Comparison of ENCODE assay signal across 9 cellular contexts in genomic region chr4:81030617-81031388, GRCh38.
DNase-seq lines count a peak whose midpoint lies in the region; ATAC-seq lines count a peak whose summit lies in the region.
"Had no signal": no experiment of that assay in that cellular context is flagged by ENCODE, and none has a peak within 500 bp of the region (broad histone marks: within the 10 kb centered on the region; RNA-seq: fewer than 3 reads in every experiment).

BMP3 (plus strand) TSS chr4:81030708; CDS start chr4:81031285, 577 bp downstream.

- no peak within 1 kb of the TSS for H3K27ac ChIP-seq in effector memory CD4-positive, alpha-beta T cell (ENCODE audit: insufficient read depth, low read length, poor library complexity, severe bottlenecking)
- peak within 1 kb of the TSS; percentile 85 for H3K27ac ChIP-seq in muscle layer of colon (ENCODE audit: low read depth, low read length)

- no peak for ATAC-seq in GM19328 (IDR thresholded peaks at IDR 0.05; ENCODE audit: unreplicated experiment)

- H3K4me3 ChIP-seq in NT2/D1 (ENCODE audit: insufficient read length, low read depth) (peak within 1 kb of the TSS; percentile 57), muscle layer of colon (ENCODE audit: low read depth in 1 of 2, low read length in 2 of 2) (peak within 1 kb of the TSS; percentile 71 to 81)
- peak within 1 kb of the TSS; percentile 30 for H3K4me3 ChIP-seq in effector memory CD4-positive, alpha-beta T cell (ENCODE audit: insufficient read depth, low read depth, low read length, poor library complexity, severe bottlenecking)

- no peaks in the 10 kb centered on the region for H3K4me1 ChIP-seq in NT2/D1 (ENCODE audit: insufficient read depth, insufficient read length)
- peaks cover 3% of the 10 kb centered on the region for H3K4me1 ChIP-seq in effector memory CD4-positive, alpha-beta T cell (ENCODE audit: control insufficient read depth, insufficient read depth, low read length, poor library complexity, severe bottlenecking)
- peaks cover 10% of the 10 kb centered on the region for H3K4me1 ChIP-seq in muscle layer of colon (ENCODE audit: insufficient read depth, low read length)

- DNase-seq in NCI-H2227 (lab: John Stamatoyannopoulos, UW; ENCODE audit: unreplicated experiment), result peak; percentile 65
- DNase-seq in NCI-H2227 treated with DMSO at 0.1 percent for 48 hours (lab: John Stamatoyannopoulos, UW), result no peak
- DNase-seq in NT2/D1 (ENCODE audit: low read depth, low spot score), result no peak
- no peak for DNase-seq in effector memory CD4-positive, alpha-beta T cell
- no peak for DNase-seq in pons (ENCODE audit: low spot score)
- DNase-seq in inferior parietal cortex (ENCODE audit: extremely low spot score), result no peak
- DNase-seq: DND-41 had no signal

- H3K9ac ChIP-seq in NT2/D1 (ENCODE audit: insufficient read length, low read depth), result peak within 1 kb of the TSS; percentile 64
- H3K9ac ChIP-seq in muscle layer of colon (ENCODE audit: low read length), result peak within 1 kb of the TSS; percentile 28

- no peaks in the 10 kb centered on the region for H3K9me3 ChIP-seq in NT2/D1 (ENCODE audit: insufficient read depth, low read length)
- no peaks in the 10 kb centered on the region for H3K9me3 ChIP-seq in effector memory CD4-positive, alpha-beta T cell (ENCODE audit: control insufficient read depth, low read length)
- H3K9me3 ChIP-seq in muscle layer of colon (ENCODE audit: low read length), result no peaks in the 10 kb centered on the region

- H3K27me3 ChIP-seq in NT2/D1 (ENCODE audit: insufficient read depth, insufficient read length) (peaks cover 58% of the 10 kb centered on the region), muscle layer of colon (ENCODE audit: control insufficient read depth in 1 of 2, insufficient read depth in 2 of 2, low read length in 2 of 2) (peaks cover 0 to 7% of the 10 kb centered on the region in 2 donors)
- peaks cover 11% of the 10 kb centered on the region for H3K27me3 ChIP-seq in effector memory CD4-positive, alpha-beta T cell (replicated peaks; ENCODE audit: control insufficient read depth, insufficient read depth, low read length, poor library complexity, severe bottlenecking)

- H3K36me3 ChIP-seq in NT2/D1 (ENCODE audit: insufficient read depth, insufficient read length, low read length) (no peaks in the 10 kb centered on the region), muscle layer of colon (ENCODE audit: insufficient read depth, low read length) (no peaks in the 10 kb centered on the region)
- H3K36me3 ChIP-seq in effector memory CD4-positive, alpha-beta T cell (ENCODE audit: control insufficient read depth, insufficient read depth, low read length), result no peaks in the 10 kb centered on the region
